8 cellular contexts compared by ENCODE assay signal in the genomic region with DNA sequence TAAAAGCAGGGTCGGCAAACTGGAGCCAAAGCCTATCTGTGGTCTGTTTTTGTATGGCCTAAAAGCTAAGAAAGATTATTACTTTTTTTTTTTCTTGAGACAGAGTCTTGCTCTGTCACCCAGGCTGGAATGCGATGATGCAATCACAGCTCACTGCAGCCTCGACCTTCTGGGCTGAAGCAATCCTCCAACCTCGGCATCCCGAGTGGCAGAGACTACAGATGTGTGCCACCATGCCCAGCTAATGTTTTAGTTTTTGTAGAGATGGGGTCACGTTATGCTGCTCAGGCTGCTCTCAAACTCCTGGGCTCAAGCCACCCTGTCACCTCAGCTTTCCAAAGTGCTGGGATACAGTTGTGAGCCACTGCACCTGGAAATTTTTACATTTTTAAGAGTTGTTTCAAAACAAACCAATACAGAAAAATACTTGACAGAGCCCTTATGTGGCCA. TPM values are rescaled to one million over a fixed set of nuclear protein-coding genes. Genes with fewer than 3 reads are reported as not detected.
A peak's percentile ranks its signal among the peaks of the same experiment; 100 is the strongest.
DNase-seq lines count a peak whose midpoint lies in the region; TF ChIP-seq lines count a peak whose summit lies in the region.

No MANE protein-coding gene starts in this region.

- H3K27ac ChIP-seq in epithelial cell of prostate = peak overlapping the region; percentile 80

- no peaks in the 10 kb centered on the region for H3K36me3 Mint-ChIP-seq in osteocyte (ENCODE audit: unreplicated experiment)

- no peak for TF ChIP-seq CTCF in osteocyte (IDR thresholded peaks at IDR 0.05)

- H3K4me1 Mint-ChIP-seq in osteocyte (ENCODE audit: unreplicated experiment) = peaks cover 35% of the 10 kb centered on the region

- DNase-seq in EH (ENCODE audit: low read depth) = peak; percentile 92
- peak; percentile 78 for DNase-seq in MV-4-11 (lab: John Stamatoyannopoulos, UW)
- no peak for DNase-seq in epithelial cell of prostate (ENCODE audit: low read depth, low spot score)
- DNase-seq in osteocyte (ENCODE audit: extremely low spot score, unreplicated experiment) = no peak
- no peak for DNase-seq in NCI-H1436 treated with DMSO at 0.1 percent for 48 hours (lab: John Stamatoyannopoulos, UW)
- no peak for DNase-seq in effector CD8-positive, alpha-beta T cell (lab: John Stamatoyannopoulos, UW)
- DNase-seq in activated gamma-delta T cell treated with Interleukin-2 at 50 U/mL for 16 hours = no peak
- DNase-seq in GOT3 (lab: John Stamatoyannopoulos, UW) = no peak

- no peaks in the 10 kb centered on the region for H3K27me3 Mint-ChIP-seq in osteocyte (ENCODE audit: unreplicated experiment)

- no peaks in the 10 kb centered on the region for H3K9me3 Mint-ChIP-seq in osteocyte (ENCODE audit: unreplicated experiment)

- H3K27ac Mint-ChIP-seq in osteocyte (ENCODE audit: unreplicated experiment) = peak overlapping the region; percentile 84

- H3K4me3 Mint-ChIP-seq in osteocyte (ENCODE audit: unreplicated experiment) = no peak overlapping the region

RNA-seq across cellular contexts. Expression of a gene that starts 6.5 kb away (rescaled TPM):
- total RNA-seq in osteocyte = 22.7 and 24.3 TPM in 2 replicates

RNA-seq across cellular contexts. Expression of a gene that starts 10.2 kb away (rescaled TPM):
- total RNA-seq in osteocyte = 69.5 and 73.3 TPM in 2 replicates

RNA-seq across cellular contexts. Expression of a gene that starts 52.3 kb away (rescaled TPM):
- 97.4 and 104 TPM in 2 replicates for total RNA-seq in osteocyte

RNA-seq across cellular contexts. Expression of a gene that starts 52.5 kb away (rescaled TPM):
- total RNA-seq in osteocyte = 26.7 and 34.5 TPM in 2 replicates

Comparison
In these comparisons a context has a peak if more than half of its experiments do, and no peak if none do; other contexts are left out.
1. DNase-seq: peak in EH (single experiment) and MV-4-11 (single experiment); none in epithelial cell of prostate (single experiment), osteocyte (single experiment), NCI-H1436 treated with DMSO at 0.1 percent for 48 hours (single experiment), effector CD8-positive, alpha-beta T cell (single experiment), activated gamma-delta T cell treated with Interleukin-2 at 50 U/mL for 16 hours (single experiment) and GOT3 (single experiment).